1 cellular context compared by ENCODE assay signal in genomic region chr16:52398491-52398960, GRCh38.
TF ChIP-seq lines count a peak whose summit lies in the region.

No MANE protein-coding gene starts in this region.

TF ChIP-seq in liver, 16 proteins besides CTCF, POLR2A, EP300 and RAD21 (continued from another document):
- TF ChIP-seq ZBTB33 (IDR thresholded peaks at IDR 0.05) = no peak
